Comparison of ENCODE assay signal across 27 cellular contexts in the genomic region with DNA sequence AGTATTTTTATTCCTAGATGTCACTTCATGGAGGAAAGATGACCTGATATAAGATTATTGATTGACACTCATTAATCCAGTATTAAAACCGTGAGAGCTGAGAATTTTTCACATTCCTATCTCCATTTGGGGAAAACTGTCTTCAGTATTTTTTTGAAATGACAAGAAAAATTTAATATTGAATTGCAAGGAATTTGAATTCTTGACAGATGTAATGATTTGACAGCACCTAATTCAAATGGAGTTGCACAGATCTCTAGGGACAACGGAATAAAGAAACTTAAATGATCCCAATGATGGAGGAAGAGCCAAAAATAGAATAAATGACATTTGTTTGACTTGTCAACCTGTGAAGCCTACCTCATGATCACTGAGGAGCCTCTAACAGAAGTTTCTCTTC.
"Had no signal": no experiment of that assay in that cellular context is flagged by ENCODE, and none has a peak within 500 bp of the region (broad histone marks: within the 10 kb centered on the region; RNA-seq: fewer than 3 reads in every experiment).

No MANE protein-coding gene starts in this region.

- H3K9me3 ChIP-seq: colonic mucosa, esophagus muscularis mucosa, esophagus squamous epithelium, gastrocnemius medialis, gastroesophageal sphincter, heart left ventricle had no signal

- H3K36me3 ChIP-seq: colonic mucosa, esophagus muscularis mucosa, esophagus squamous epithelium, gastrocnemius medialis, gastroesophageal sphincter, heart left ventricle had no signal

- ATAC-seq: effector memory CD8-positive, alpha-beta T cell; esophagus mucosa; foreskin keratinocyte; gastrocnemius medialis; gastroesophageal sphincter; heart left ventricle had no signal

- FAIRE-seq: colon, endometrium, endothelial cell of umbilical vein, frontal cortex had no signal

- DNase-seq: colonic mucosa; cortex of kidney; dermis blood vessel endothelial cell; dorsolateral prefrontal cortex; effector CD4-positive, alpha-beta T cell; effector CD8-positive, alpha-beta T cell; effector memory CD4-positive, alpha-beta T cell; effector memory CD8-positive, alpha-beta T cell; endodermal cell; erythroblast; esophagus squamous epithelium; foreskin fibroblast; foreskin keratinocyte; foreskin melanocyte; gastrocnemius medialis; glutamatergic neuron; head of caudate nucleus; heart left ventricle had no signal

- H3K27ac ChIP-seq: colonic mucosa, coronary artery, dorsolateral prefrontal cortex, epithelial cell of prostate, esophagus muscularis mucosa, esophagus squamous epithelium, foreskin keratinocyte, gastrocnemius medialis, gastroesophageal sphincter, heart left ventricle had no signal

- H3K27me3 ChIP-seq: colonic mucosa, dorsolateral prefrontal cortex, esophagus muscularis mucosa, esophagus squamous epithelium, foreskin keratinocyte, gastrocnemius medialis, gastroesophageal sphincter, heart left ventricle had no signal

- H3K4me3 ChIP-seq: colonic mucosa, coronary artery, dorsolateral prefrontal cortex, esophagus muscularis mucosa, esophagus squamous epithelium, gastrocnemius medialis, gastroesophageal sphincter, heart left ventricle had no signal
